9 cellular contexts compared by ENCODE assay signal in the genomic region with DNA sequence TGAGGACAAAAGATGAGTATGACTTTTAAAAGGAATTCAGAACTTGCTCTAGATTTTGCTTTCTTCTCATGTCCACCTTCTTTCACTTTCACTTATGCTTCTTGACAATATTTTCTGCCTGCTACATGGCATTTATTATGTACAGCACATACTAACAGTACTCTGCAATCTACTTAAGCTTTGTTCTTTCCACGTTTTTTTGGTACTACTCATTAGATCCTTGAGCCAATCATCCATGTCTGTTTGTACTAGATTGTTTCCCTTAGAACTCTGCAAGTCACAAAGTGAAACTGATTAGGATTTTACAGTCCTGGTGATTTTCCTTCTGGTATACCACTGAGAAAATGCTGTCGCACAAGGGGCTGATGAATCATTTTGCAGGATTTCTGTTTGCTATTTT.
DNase-seq lines count a peak whose midpoint lies in the region; ATAC-seq, FAIRE-seq and TF ChIP-seq lines count a peak whose summit lies in the region.
"Had no signal": no experiment of that assay in that cellular context is flagged by ENCODE, and none has a peak within 500 bp of the region (broad histone marks: within the 10 kb centered on the region; RNA-seq: fewer than 3 reads in every experiment).

No MANE protein-coding gene starts in this region.

- H3K36me3 Mint-ChIP-seq in type B pancreatic cell = no peaks in the 10 kb centered on the region

- H3K4me1 Mint-ChIP-seq in type B pancreatic cell (ENCODE audit: unreplicated experiment) = peaks cover 12% of the 10 kb centered on the region

- peaks cover 4% of the 10 kb centered on the region for H3K9me3 Mint-ChIP-seq in type B pancreatic cell

- H3K27me3 Mint-ChIP-seq in type B pancreatic cell = no peaks in the 10 kb centered on the region

- H3K27me3 ChIP-seq in H7 (ENCODE audit: control insufficient read depth, insufficient read depth, low read length) = no peaks in the 10 kb centered on the region

- no peak overlapping the region for H3K27ac Mint-ChIP-seq in type B pancreatic cell

- TF ChIP-seq CTCF in VCaP (conservative IDR thresholded peaks at IDR 0.05) = no peak
- no peak for TF ChIP-seq CTCF in type B pancreatic cell (conservative IDR thresholded peaks at IDR 0.05)

- peak; percentile 24 for FAIRE-seq in islet of Langerhans (lab: Jason Lieb, UNC)

- no peak overlapping the region for H3K4me3 ChIP-seq in H7 (ENCODE audit: insufficient read depth, low read depth, low read length)

- peak overlapping the region; percentile 54 for H3K27ac ChIP-seq in VCaP

- H3K4me3 Mint-ChIP-seq in type B pancreatic cell = peak overlapping the region; percentile 54

- H3K36me3 ChIP-seq in H7 (replicated peaks; ENCODE audit: control insufficient read depth, insufficient read depth, low read length) = no peaks in the 10 kb centered on the region

- peak; percentile 32 for DNase-seq in AG08395 (ENCODE audit: low spot score)
- no peak for DNase-seq in type B pancreatic cell (ENCODE audit: extremely low spot score, unreplicated experiment)
- DNase-seq in H7 = no peak
- no peak for DNase-seq in ecto neural progenitor cell (ENCODE audit: low spot score)
- DNase-seq: left cardiac atrium had no signal

- ATAC-seq in GM18520 (IDR thresholded peaks at IDR 0.05; ENCODE audit: unreplicated experiment) = peak; percentile 46
- peak; percentile 59 for ATAC-seq in HG03066 (IDR thresholded peaks at IDR 0.05; ENCODE audit: low read depth, unreplicated experiment)
